29 cellular contexts compared by ENCODE assay signal in the genomic region with DNA sequence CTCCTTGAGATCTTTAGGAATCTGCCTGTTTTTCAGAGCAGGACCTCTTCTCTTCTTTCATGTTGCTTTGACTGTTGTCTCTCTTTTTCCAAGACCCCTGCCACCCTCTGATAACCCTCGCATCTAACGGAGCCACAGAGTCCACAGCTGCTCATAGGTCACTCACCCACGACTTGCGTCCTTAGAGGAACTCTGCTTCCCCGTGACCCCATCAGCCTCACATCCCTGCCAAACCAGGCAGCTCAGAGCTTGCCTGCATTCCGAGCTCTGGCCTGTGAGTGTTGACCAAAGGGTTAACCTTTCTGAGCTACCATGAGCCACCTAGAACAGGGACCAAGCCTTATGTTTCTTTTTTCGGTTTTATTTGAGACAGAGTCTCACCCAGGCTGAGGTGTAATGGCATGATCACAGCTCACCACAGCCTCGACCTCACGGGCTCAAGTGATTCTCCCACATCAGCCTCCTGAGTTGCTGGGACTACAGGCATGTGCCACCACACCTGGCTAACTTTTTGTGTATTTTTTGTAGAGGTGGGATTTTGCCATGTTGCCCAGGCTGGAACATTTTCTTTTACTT.
"Had no signal": no experiment of that assay in that cellular context is flagged by ENCODE, and none has a peak within 500 bp of the region (broad histone marks: within the 10 kb centered on the region; RNA-seq: fewer than 3 reads in every experiment).

No MANE protein-coding gene starts in this region.

- H3K27me3 ChIP-seq: brain microvascular endothelial cell, cardiac muscle cell had no signal

- DNase-seq: activated CD4-positive, alpha-beta memory T cell treated with anti-CD3 and anti-CD28 coated beads, Interleukin-2, amount 10 ng/mL, durations not matched to agents 7 days and 5 days; activated CD4-positive, alpha-beta T cell treated with anti-CD3 and anti-CD28 coated beads for 36 hours; activated CD4-positive, alpha-beta T cell treated with anti-CD3 and anti-CD28 coated beads, Interleukin-2, amount 50 U/mL, for 1 hour; activated gamma-delta T cell treated with Interleukin-2 at 50 U/mL for 16 hours; activated naive CD4-positive, alpha-beta T cell treated with anti-CD3 and anti-CD28 coated beads, Interleukin-2, amount 10 ng/mL, durations not matched to agents 7 days and 5 days; activated naive CD8-positive, alpha-beta T cell treated with anti-CD3 and anti-CD28 coated beads for 36 hours; activated T-cell treated with anti-CD3 and anti-CD28 coated beads for 4 hours; activated T-cell treated with anti-CD3 and anti-CD28 coated beads, Interleukin-2, amount 50 U/mL, for 48 hours; brain microvascular endothelial cell; MV-4-11; NCI-H1092 treated with DMSO at 0.1 percent for 48 hours; NCI-H1417 treated with DMSO at 0.1 percent for 48 hours; NCI-H1694 treated with DMSO at 0.1 percent for 48 hours; NCI-H2029 treated with DMSO at 0.1 percent for 48 hours; NCI-H345; NCI-H510A; NCI-H526 treated with DMSO at 0.1 percent for 48 hours; NCI-H82; NK-92 treated with Interleukin-12 subunit alpha and Interleukin-12 subunit beta, amount 100 ng/mL, for 24 hours; OCI-M1; RPMI8226; T-cell; T-helper 2 cell; T1000 had no signal

- H3K27ac Mint-ChIP-seq: activated CD4-positive, alpha-beta memory T cell treated with anti-CD3 and anti-CD28 coated beads, Interleukin-2, amount 10 ng/mL, durations not matched to agents 7 days and 5 days; activated CD4-positive, alpha-beta T cell treated with anti-CD3 and anti-CD28 coated beads for 36 hours; activated naive CD4-positive, alpha-beta T cell treated with anti-CD3 and anti-CD28 coated beads, Interleukin-2, amount 10 ng/mL, durations not matched to agents 7 days and 5 days; activated naive CD8-positive, alpha-beta T cell treated with anti-CD3 and anti-CD28 coated beads for 36 hours; activated T-helper 17 cell treated with anti-CD3 and anti-CD28 coated beads, Interleukin-2, amount 50 U/mL, for 72 hours; T-cell had no signal

- H3K4me3 Mint-ChIP-seq: activated CD4-positive, alpha-beta memory T cell treated with anti-CD3 and anti-CD28 coated beads, Interleukin-2, amount 10 ng/mL, durations not matched to agents 7 days and 5 days; activated CD4-positive, alpha-beta T cell treated with anti-CD3 and anti-CD28 coated beads for 36 hours; activated naive CD4-positive, alpha-beta T cell treated with anti-CD3 and anti-CD28 coated beads, Interleukin-2, amount 10 ng/mL, durations not matched to agents 7 days and 5 days; activated naive CD8-positive, alpha-beta T cell treated with anti-CD3 and anti-CD28 coated beads for 36 hours; activated T-helper 17 cell treated with anti-CD3 and anti-CD28 coated beads, Interleukin-2, amount 50 U/mL, for 72 hours; T-cell had no signal

- H3K4me3 ChIP-seq: cardiac muscle cell, SK-N-MC had no signal

- H3K36me3 ChIP-seq: brain microvascular endothelial cell, cardiac muscle cell had no signal

- H3K4me1 Mint-ChIP-seq: activated CD4-positive, alpha-beta memory T cell treated with anti-CD3 and anti-CD28 coated beads, Interleukin-2, amount 10 ng/mL, durations not matched to agents 7 days and 5 days; activated CD4-positive, alpha-beta T cell treated with anti-CD3 and anti-CD28 coated beads for 36 hours; activated naive CD4-positive, alpha-beta T cell treated with anti-CD3 and anti-CD28 coated beads, Interleukin-2, amount 10 ng/mL, durations not matched to agents 7 days and 5 days; activated naive CD8-positive, alpha-beta T cell treated with anti-CD3 and anti-CD28 coated beads for 36 hours; activated T-helper 17 cell treated with anti-CD3 and anti-CD28 coated beads, Interleukin-2, amount 50 U/mL, for 72 hours; T-cell had no signal

- H3K36me3 Mint-ChIP-seq: activated naive CD4-positive, alpha-beta T cell treated with anti-CD3 and anti-CD28 coated beads, Interleukin-2, amount 10 ng/mL, durations not matched to agents 7 days and 5 days; activated naive CD8-positive, alpha-beta T cell treated with anti-CD3 and anti-CD28 coated beads for 36 hours; T-cell had no signal

- H3K9me3 Mint-ChIP-seq: activated CD4-positive, alpha-beta memory T cell treated with anti-CD3 and anti-CD28 coated beads, Interleukin-2, amount 10 ng/mL, durations not matched to agents 7 days and 5 days; activated naive CD4-positive, alpha-beta T cell treated with anti-CD3 and anti-CD28 coated beads, Interleukin-2, amount 10 ng/mL, durations not matched to agents 7 days and 5 days; activated naive CD8-positive, alpha-beta T cell treated with anti-CD3 and anti-CD28 coated beads for 36 hours; activated T-helper 17 cell treated with anti-CD3 and anti-CD28 coated beads, Interleukin-2, amount 50 U/mL, for 72 hours; T-cell had no signal

- ATAC-seq: activated CD4-positive, alpha-beta T cell treated with anti-CD3 and anti-CD28 coated beads for 36 hours; activated T-helper 17 cell treated with anti-CD3 and anti-CD28 coated beads, Interleukin-2, amount 50 U/mL, for 72 hours; Right ventricle myocardium inferior; T-cell had no signal

- H3K27ac ChIP-seq: brain microvascular endothelial cell, cardiac muscle cell, SK-N-MC, VCaP had no signal
